In genomic region chr17:13558588-13558987, GRCh38 we compare ENCODE assay signal across 19 cellular contexts. TPM values are rescaled to one million over a fixed set of nuclear protein-coding genes. Genes with fewer than 3 reads are reported as not detected.
"Had no signal": no experiment of that assay in that cellular context is flagged by ENCODE, and none has a peak within 500 bp of the region (broad histone marks: within the 10 kb centered on the region; RNA-seq: fewer than 3 reads in every experiment).

No MANE protein-coding gene starts in this region.

- H3K27ac ChIP-seq: colonic mucosa, neutrophil, skin epidermis had no signal

- H3K36me3 ChIP-seq: colonic mucosa, neutrophil had no signal

- FAIRE-seq: keratinocyte had no signal

- H3K4me3 ChIP-seq: colonic mucosa, mucosa of descending colon, skin epidermis had no signal

- H3K9me3 ChIP-seq: colonic mucosa, mucosa of descending colon, neutrophil had no signal

- ATAC-seq: activated CD8-positive, alpha-beta T cell treated with anti-CD3 and anti-CD28 coated beads for 36 hours; activated naive CD4-positive, alpha-beta T cell treated with anti-CD3 and anti-CD28 coated beads, Interleukin-2, amount 50 U/mL, for 72 hours; esophagus mucosa; left lobe of liver; mucosa of descending colon; naive thymus-derived CD8-positive, alpha-beta T cell; stimulated activated naive CD8-positive, alpha-beta T cell treated with anti-CD3 and anti-CD28 coated beads, Interleukin-15, Interleukin-2, amounts not matched to agents 100 U/mL and 50 U/mL, for 24 hours had no signal

- H3K27me3 ChIP-seq: colonic mucosa, neutrophil had no signal

- DNase-seq: activated B cell treated with CpG ODN at 0.5 μM for 24 hours; activated CD4-positive, alpha-beta T cell treated with anti-CD3 and anti-CD28 coated beads for 48 hours; activated CD8-positive, alpha-beta memory T cell treated with anti-CD3 and anti-CD28 coated beads, Interleukin-2, amount 50 U/mL, for 4 hours; activated CD8-positive, alpha-beta T cell treated with anti-CD3 and anti-CD28 coated beads for 36 hours; activated effector memory CD4-positive, alpha-beta T cell treated with anti-CD3 and anti-CD28 coated beads, Interleukin-2, amount 50 U/mL, for 16 hours; activated T-cell treated with anti-CD3 and anti-CD28 coated beads, Interleukin-2, amount 50 U/mL, for 48 hours; central memory CD4-positive, alpha-beta T cell; colonic mucosa; mucosa of descending colon; naive thymus-derived CD8-positive, alpha-beta T cell; posterior cingulate gyrus; retina; stimulated activated naive CD8-positive, alpha-beta T cell treated with anti-CD3 and anti-CD28 coated beads, Interleukin-15, Interleukin-2, amounts not matched to agents 100 U/mL and 50 U/mL, for 24 hours had no signal

- H3K4me1 ChIP-seq: colonic mucosa had no signal

RNA-seq across cellular contexts. Expression of gene HS3ST3A1, which starts 43.1 kb away (rescaled TPM):
- total RNA-seq: activated B cell treated with CpG ODN at 0.5 μM for 24 hours; activated naive CD4-positive, alpha-beta T cell treated with anti-CD3 and anti-CD28 coated beads, Interleukin-2, amount 50 U/mL, for 72 hours; naive thymus-derived CD8-positive, alpha-beta T cell had no signal
